ENCODE assay signal across 8 cellular contexts in genomic region chr5:172697123-172698121, GRCh38. TPM values are rescaled to one million over a fixed set of nuclear protein-coding genes. Genes with fewer than 3 reads are reported as not detected.
DNase-seq lines count a peak whose midpoint lies in the region; TF ChIP-seq lines count a peak whose summit lies in the region.

No MANE protein-coding gene starts in this region.

- H4K20me1 ChIP-seq in OCI-LY7 (ENCODE audit: insufficient read depth, low read length): no peaks in the 10 kb centered on the region

- CTCF ChIA-PET in OCI-LY7 (lab: Charles Lee; ENCODE audit: unreplicated experiment): interaction anchor here (0.6 to 1.1 kb wide), 3 partner anchors 204 to 234 kb away, joined by 3 read pairs; no protein-coding TSS in a partner anchor

- H3K4me3 ChIP-seq in HUES64 (ENCODE audit: low read length) (peak overlapping the region; percentile 50), OCI-LY7 (ENCODE audit: low read depth, low read length, poor library complexity, severe bottlenecking) (peak overlapping the region; percentile 67), esophagus (ENCODE audit: low read depth in 1 of 2, low read length in 2 of 2) (peak overlapping the region; percentile 73 to 76), mucosa of stomach (ENCODE audit: low read length) (peak overlapping the region; percentile 99)

- peak; percentile 59 for DNase-seq in COLO829 (ENCODE audit: low spot score)
- DNase-seq in GM20000 (ENCODE audit: low spot score): peak; percentile 87
- DNase-seq in OCI-LY7 (ENCODE audit: low spot score): peak; percentile 87
- peak; percentile 72 for DNase-seq in activated T-cell treated with anti-CD3 and anti-CD28 coated beads for 48 hours (ENCODE audit: low read depth)
- DNase-seq in stimulated activated CD8-positive, alpha-beta memory T cell treated with anti-CD3 and anti-CD28 coated beads, Interleukin-4, amount 100 ng/mL, for 48 hours: peak; percentile 88

- H3K9ac ChIP-seq in HUES64 (ENCODE audit: low read depth, low read length) (peak overlapping the region; percentile 65; the same call in 1 of the 2 replicates), mucosa of stomach (ENCODE audit: low read length) (peak overlapping the region; percentile 89)

- H3K36me3 ChIP-seq in HUES64 (ENCODE audit: insufficient read depth, low read length) (no peaks in the 10 kb centered on the region), OCI-LY7 (ENCODE audit: insufficient read depth, low read length) (no peaks in the 10 kb centered on the region), esophagus (ENCODE audit: control insufficient read depth in 2 of 2, insufficient read depth in 2 of 2, low read length in 1 of 2) (no peaks in the 10 kb centered on the region), mucosa of stomach (ENCODE audit: control insufficient read depth, insufficient read depth, low read length) (no peaks in the 10 kb centered on the region)

- intact Hi-C loops in OCI-LY7 (cut with micrococcal nuclease; ENCODE audit: unreplicated experiment): loop anchor here (1.0 kb wide), 2 partner anchors 218 to 235 kb away; no protein-coding TSS in a partner anchor

- TF ChIP-seq CTCF in GM20000 (IDR thresholded peaks at IDR 0.05; ENCODE audit: extremely low read depth, missing control alignments) (peak; percentile 54), OCI-LY7 (conservative IDR thresholded peaks at IDR 0.05; ENCODE audit: low read length) (peak; percentile 89)

- H3K79me2 ChIP-seq in OCI-LY7 (ENCODE audit: insufficient read depth, low read depth, low read length): no peaks in the 10 kb centered on the region

- no peaks in the 10 kb centered on the region for H3K9me3 ChIP-seq in HUES64 (ENCODE audit: insufficient read depth, low read depth, low read length)
- no peaks in the 10 kb centered on the region for H3K9me3 ChIP-seq in OCI-LY7 (ENCODE audit: low read length)
- no peaks in the 10 kb centered on the region for H3K9me3 ChIP-seq in esophagus (ENCODE audit: control insufficient read depth in 2 of 2, insufficient read depth in 1 of 2, low read depth in 1 of 2, low read length in 1 of 2)
- no peaks in the 10 kb centered on the region for H3K9me3 ChIP-seq in mucosa of stomach (ENCODE audit: control insufficient read depth, low read length)

- 30% methylated on average over 36 of the region's 36 CpGs for WGBS in HUES64
- 17 to 18% methylated on average over 35 to 36 of the region's 36 CpGs for WGBS in esophagus, 2 donors

- H3K27me3 ChIP-seq in HUES64 (ENCODE audit: insufficient read depth, low read length) (peaks cover 20% of the 10 kb centered on the region), esophagus (ENCODE audit: control insufficient read depth in 1 of 2, insufficient read depth in 2 of 2, low read length in 2 of 2) (no peaks in the 10 kb centered on the region), mucosa of stomach (ENCODE audit: control insufficient read depth, insufficient read depth, low read length) (peaks cover 17% of the 10 kb centered on the region)

- no TSS peak for BruUV-seq in OCI-LY7 (replicated peaks; lab: Mats Ljungman, UMichigan)

- H3K4me2 ChIP-seq in OCI-LY7 (ENCODE audit: low read length): peak overlapping the region; percentile 78

- H3K9me2 ChIP-seq in OCI-LY7 (ENCODE audit: insufficient read depth, low read length): no peaks in the 10 kb centered on the region

- peak overlapping the region; percentile 100 for H2AFZ ChIP-seq in OCI-LY7 (ENCODE audit: low read length)

- POLR2A ChIA-PET in OCI-LY7 (lab: Charles Lee): interaction anchor here (0.8 to 2.0 kb wide), 2 partner anchors 10 to 12 kb away, joined by 3 to 4 read pairs; no protein-coding TSS in a partner anchor

- H3K4me1 ChIP-seq in HUES64 (ENCODE audit: insufficient read depth, low read length) (peaks cover 25% of the 10 kb centered on the region), OCI-LY7 (ENCODE audit: insufficient read depth, low read length, poor library complexity, severe bottlenecking) (peaks cover 7% of the 10 kb centered on the region), esophagus (ENCODE audit: control insufficient read depth in 2 of 2, insufficient read depth in 2 of 2, low read length in 1 of 2) (peaks cover 0 to 7% of the 10 kb centered on the region in 2 donors), mucosa of stomach (ENCODE audit: control insufficient read depth, insufficient read depth, low read length) (peaks cover 16% of the 10 kb centered on the region)

- H3K27ac ChIP-seq in HUES64 (ENCODE audit: low read depth, low read length) (no peak overlapping the region), OCI-LY7 (ENCODE audit: low read depth, low read length, poor library complexity, severe bottlenecking) (no peak overlapping the region), esophagus (ENCODE audit: low read depth in 2 of 2, low read length in 1 of 2) (peak overlapping the region; percentile 63 to 69)

RNA-seq across cellular contexts. Expression of gene NEURL1B, which starts 56.4 kb away (rescaled TPM):
- 3.8 TPM for polyA plus RNA-seq in HUES64 (2013, experiment 1 of 2)
- 5.1 TPM for polyA plus RNA-seq in HUES64 (2013, experiment 2 of 2)
- total RNA-seq in OCI-LY7 (2014; rRNA removed; shearing (Covaris generic)): 0.23 and 0.57 TPM in 2 replicates
- 0.30 and 0.32 TPM in 2 replicates for total RNA-seq in OCI-LY7 (2022)
- polyA plus RNA-seq in esophagus: 1 to 10 TPM; 6.9 to 8.6 TPM

Comparison
In these comparisons a context has a peak if more than half of its experiments do, and no peak if none do; other contexts are left out.
1. H3K27ac ChIP-seq: peak in esophagus (2 of 2); none in HUES64 (single experiment) and OCI-LY7 (single experiment).
2. Peak in every context shown above with its lines, with median percentiles within 50 percentile points of each other: DNase-seq and H3K4me3 ChIP-seq.